8 cellular contexts compared by ENCODE assay signal in genomic region chr6:13573669-13574110, GRCh38. TPM values are rescaled to one million over a fixed set of nuclear protein-coding genes. Genes with fewer than 3 reads are reported as not detected.
DNase-seq lines count a peak whose midpoint lies in the region; ATAC-seq, FAIRE-seq and TF ChIP-seq lines count a peak whose summit lies in the region.

No MANE protein-coding gene starts in this region.

- peak overlapping the region; percentile 81 for H3K4me2 ChIP-seq in keratinocyte (ENCODE audit: control insufficient read depth, extremely low read depth, insufficient read depth, low read depth, low read length)

- no peak for FAIRE-seq in bronchial epithelial cell (lab: Jason Lieb, UNC)
- peak; percentile 9 for FAIRE-seq in keratinocyte (lab: Jason Lieb, UNC)

- peak overlapping the region; percentile 88 for H2AFZ ChIP-seq in keratinocyte (ENCODE audit: control insufficient read depth, low read length)

- peaks cover 11% of the 10 kb centered on the region; the same call in 1 of the 2 replicates for H3K4me1 ChIP-seq in Panc1 (ENCODE audit: control insufficient read depth, insufficient read depth, low read length)
- peaks cover 8% of the 10 kb centered on the region for H3K4me1 ChIP-seq in keratinocyte (ENCODE audit: control insufficient read depth, extremely low read depth, insufficient read depth, low read length)
- H3K4me1 ChIP-seq in spleen, result peaks cover 6 to 42% (median 20%) of the 10 kb centered on the region in 6 donors

- H3K9me1 ChIP-seq in keratinocyte (ENCODE audit: control insufficient read depth, extremely low read depth, insufficient read depth, low read length), result no peaks in the 10 kb centered on the region

- in situ Hi-C loops in Panc1 (cut with HindIII; ENCODE audit: low pct_unique_long_range_greater_than_20kb, low sequenced_read_pairs), result no loop called here

- intact Hi-C loops in Panc1 (cut with micrococcal nuclease; ENCODE audit: unreplicated experiment), result loop anchor here (10.0 kb wide), 1 partner anchor 239 kb away; no protein-coding TSS in a partner anchor
- intact Hi-C loops in spleen (cut with DNase I; ENCODE audit: low total_unique reads), result no loop called here

- H3K4me3 ChIP-seq in Panc1 (ENCODE audit: low read depth in 2 of 2, low read length in 2 of 2) (peak overlapping the region; percentile 73 to 88), bronchial epithelial cell (ENCODE audit: low read depth, low read length) (peak overlapping the region; percentile 86), keratinocyte (ENCODE audit: control insufficient read depth in 2 of 3, extremely low read depth in 1 of 3, insufficient read depth in 2 of 3, low read depth in 1 of 3, low read length in 3 of 3) (peak overlapping the region; percentile 68 to 87 (median 71)), spleen (peak overlapping the region; percentile 63 to 88 (median 75))

- CTCF ChIA-PET in Panc1 (lab: Charles Lee), result no interaction called here

- 5 to 13% (median 7%) methylated on average over 14 of the region's 14 CpGs for WGBS in spleen, 5 donors

- H3K36me3 ChIP-seq in Panc1 (ENCODE audit: control insufficient read depth, insufficient read depth, low read length) (no peaks in the 10 kb centered on the region), bronchial epithelial cell (ENCODE audit: control insufficient read depth, insufficient read depth, low read length) (no peaks in the 10 kb centered on the region), keratinocyte (ENCODE audit: control insufficient read depth in 2 of 2, extremely low read depth in 1 of 2, insufficient read depth in 2 of 2, low read length in 2 of 2) (no peaks in the 10 kb centered on the region), spleen (peaks cover 0 to 7% (median 0%) of the 10 kb centered on the region in 6 donors)

- TF ChIP-seq CTCF in Panc1 (IDR thresholded peaks at IDR 0.05) (no peak), bronchial epithelial cell (IDR thresholded peaks at IDR 0.05; ENCODE audit: insufficient read depth, low read length, severe bottlenecking) (no peak), keratinocyte (optimal IDR thresholded peaks at IDR 0.05 in 1 of 3, IDR thresholded peaks at IDR 0.05 in 1 of 3, conservative IDR thresholded peaks at IDR 0.05 in 1 of 3; ENCODE audit: extremely low read depth in 1 of 3, insufficient read depth in 2 of 3, low read length in 3 of 3) (no peak), spleen (IDR thresholded peaks at IDR 0.05 in 8 of 11, conservative IDR thresholded peaks at IDR 0.05 in 3 of 11) (peak in 2 of 11 experiments; percentile 2 to 25)

- peak overlapping the region; percentile 93 for H3K9ac ChIP-seq in keratinocyte (ENCODE audit: control insufficient read depth, extremely low read depth, insufficient read depth, low read length)

- BruUV-seq in Panc1 (replicated peaks; lab: Mats Ljungman, UMichigan), result TSS peak; percentile 89

- POLR2A ChIA-PET in Panc1 (lab: Charles Lee), result no interaction called here

- no peaks in the 10 kb centered on the region for H4K20me1 ChIP-seq in keratinocyte (ENCODE audit: control insufficient read depth, extremely low read depth, insufficient read depth, low read length)

- ATAC-seq in Panc1 (no peak), HG02938 (IDR thresholded peaks at IDR 0.05; ENCODE audit: unreplicated experiment) (no peak)

- peak; percentile 12 for DNase-seq in activated T-cell treated with anti-CD3 and anti-CD28 coated beads for 24 hours (ENCODE audit: low read depth)
- no peak for DNase-seq in activated T-cell treated with anti-CD3 and anti-CD28 coated beads, Interleukin-2, amount 50 U/mL, for 1 hour
- DNase-seq in Panc1 (ENCODE audit: low read depth, low spot score), result no peak
- DNase-seq in bronchial epithelial cell (ENCODE audit: low read depth), result peak; percentile 58
- no peak for DNase-seq in keratinocyte (ENCODE audit: low read depth, low spot score)
- DNase-seq in spleen, result peak; percentile 81
- no peak for DNase-seq in NCI-H524 treated with DMSO at 0.1 percent for 48 hours (lab: John Stamatoyannopoulos, UW)

- no peaks in the 10 kb centered on the region for H3K9me3 ChIP-seq in Panc1 (ENCODE audit: control insufficient read depth, insufficient read depth, low read depth, low read length)
- no peaks in the 10 kb centered on the region for H3K9me3 ChIP-seq in keratinocyte (ENCODE audit: control insufficient read depth, low read depth, low read length)
- H3K9me3 ChIP-seq in spleen, result peaks cover 0 to 4% (median 0%) of the 10 kb centered on the region in 8 donors

- H3K27ac ChIP-seq in Panc1 (ENCODE audit: low read length) (peak overlapping the region; percentile 88), keratinocyte (ENCODE audit: control insufficient read depth, insufficient read depth, low read length) (peak overlapping the region; percentile 92), spleen (peak overlapping the region; percentile 92 to 99 (median 96))

- H3K27me3 ChIP-seq in Panc1 (ENCODE audit: control insufficient read depth, insufficient read depth, low read length), result no peaks in the 10 kb centered on the region
- H3K27me3 ChIP-seq in bronchial epithelial cell (ENCODE audit: control insufficient read depth, insufficient read depth, low read length), result no peaks in the 10 kb centered on the region
- no peaks in the 10 kb centered on the region for H3K27me3 ChIP-seq in keratinocyte (ENCODE audit: control insufficient read depth, extremely low read depth, insufficient read depth, low read length)
- no peaks in the 10 kb centered on the region for H3K27me3 ChIP-seq in spleen (replicated peaks in 1 of 7)

- dilution Hi-C loops in keratinocyte (cut with MboI; ENCODE audit: extremely low pct_ligation_motif_present, low sequenced_read_pairs), result no loop called here

- TF ChIP-seq POLR2A in spleen (IDR thresholded peaks at IDR 0.05), result no peak

- no peaks in the 10 kb centered on the region for H3K79me2 ChIP-seq in keratinocyte (ENCODE audit: control insufficient read depth, insufficient read depth, low read length)

RNA-seq across cellular contexts. Expression of gene SIRT5, which starts 0.7 kb away (rescaled TPM):
- total RNA-seq in Panc1 (2021; ENCODE audit: unreplicated experiment) (11.0 TPM), bronchial epithelial cell (10.8 and 15.7 TPM in 2 replicates), spleen (10 to 100 TPM; 11.0 to 23.7 (median 18.0) TPM)
- 6.9 TPM for polyA plus RNA-seq in Panc1 (2012; ENCODE audit: insufficient read length)
- polyA plus RNA-seq in keratinocyte (8.1 to 9.1 TPM (median 8.6 TPM) in 3 replicates), spleen (10 to 100 TPM in 1 of 3 donors, 1 to 10 TPM in 2; 8.2 to 10.8 (median 9.1) TPM)
- 2.9 TPM for polyA plus RNA-seq in keratinocyte (2011; ENCODE audit: low read depth)
- 7.4 and 15.7 TPM in 2 replicates for polyA plus RNA-seq in keratinocyte (2011; cell fraction: cytosol; rRNA removed)
- polyA plus RNA-seq in keratinocyte (2011; cell fraction: nucleus; rRNA removed), result 14.0 and 15.6 TPM in 2 replicates
- polyA plus RNA-seq in keratinocyte (2012; ENCODE audit: low replicate concordance), result 6.1 and 7.3 TPM in 2 replicates
- polyA minus RNA-seq in keratinocyte, result 3.3 to 5.0 TPM (median 4.6 TPM) in 3 replicates
- 7.3 TPM for polyA minus RNA-seq in keratinocyte (2011; cell fraction: cytosol; rRNA and poly(A)+ RNA removed)
- polyA minus RNA-seq in keratinocyte (2011; cell fraction: nucleus; rRNA and poly(A)+ RNA removed), result 3.5 and 5.4 TPM in 2 replicates

RNA-seq across cellular contexts. Expression of gene NOL7, which starts 41.4 kb away (rescaled TPM):
- total RNA-seq in Panc1 (2021; ENCODE audit: unreplicated experiment), result 74.4 TPM
- 67.9 TPM for polyA plus RNA-seq in Panc1 (2012; ENCODE audit: insufficient read length)
- 83.5 and 108 TPM in 2 replicates for total RNA-seq in bronchial epithelial cell
- polyA plus RNA-seq in keratinocyte, result 20.1 to 45.3 TPM (median 42.8 TPM) in 3 replicates
- 34.6 TPM for polyA plus RNA-seq in keratinocyte (2011; ENCODE audit: low read depth)
- polyA plus RNA-seq in keratinocyte (2011; cell fraction: cytosol; rRNA removed), result 35.4 and 48.1 TPM in 2 replicates
- 20.7 and 29.4 TPM in 2 replicates for polyA plus RNA-seq in keratinocyte (2011; cell fraction: nucleus; rRNA removed)
- 50.2 and 66.3 TPM in 2 replicates for polyA plus RNA-seq in keratinocyte (2012; ENCODE audit: low replicate concordance)
- polyA minus RNA-seq in keratinocyte, result 0.98 to 5.3 TPM (median 1.4 TPM) in 3 replicates
- 18.8 TPM for polyA minus RNA-seq in keratinocyte (2011; cell fraction: cytosol; rRNA and poly(A)+ RNA removed)
- 5.0 and 5.4 TPM in 2 replicates for polyA minus RNA-seq in keratinocyte (2011; cell fraction: nucleus; rRNA and poly(A)+ RNA removed)
- 10 to 100 TPM; 44.6 to 73.6 (median 50.6) TPM for total RNA-seq in spleen
- 10 to 100 TPM; 49.9 to 63.1 (median 57.4) TPM for polyA plus RNA-seq in spleen

Comparison
In these comparisons a context has a peak if more than half of its experiments do, and no peak if none do; other contexts are left out.
1. DNase-seq: peak in activated T-cell treated with anti-CD3 and anti-CD28 coated beads for 24 hours (single experiment), bronchial epithelial cell (single experiment) and spleen (single experiment); none in activated T-cell treated with anti-CD3 and anti-CD28 coated beads, Interleukin-2, amount 50 U/mL, for 1 hour (single experiment), Panc1 (single experiment), keratinocyte (single experiment) and NCI-H524 treated with DMSO at 0.1 percent for 48 hours (single experiment).
2. Peak in every context shown above with its lines, with median percentiles within 50 percentile points of each other: H3K27ac ChIP-seq and H3K4me3 ChIP-seq.